ENCODE assay signal across 24 cellular contexts in genomic region chr2:170828533-170828916, GRCh38. TPM values are rescaled to one million over a fixed set of nuclear protein-coding genes. Genes with fewer than 3 reads are reported as not detected.
"Had no signal": no experiment of that assay in that cellular context is flagged by ENCODE, and none has a peak within 500 bp of the region (broad histone marks: within the 10 kb centered on the region; RNA-seq: fewer than 3 reads in every experiment).

No MANE protein-coding gene starts in this region.

- H3K27ac Mint-ChIP-seq: IgD-negative memory B cell had no signal

- H3K4me1 Mint-ChIP-seq: IgD-negative memory B cell had no signal

- H3K9me3 ChIP-seq: SK-N-SH had no signal

- FAIRE-seq: HTR-8/SVneo had no signal

- H3K9ac ChIP-seq: SK-N-SH had no signal

- DNase-seq: KBM-7, NCI-H1092, NCI-H1105 treated with DMSO at 0.1 percent for 48 hours, NCI-H1417 treated with DMSO at 0.1 percent for 48 hours, NCI-H146, NCI-H1694 treated with DMSO at 0.1 percent for 48 hours, NCI-H1930, NCI-H2081, NCI-H2107, NCI-H2227 treated with DMSO at 0.1 percent for 48 hours, NCI-H510A, NCI-H524 treated with DMSO at 0.1 percent for 48 hours, NCI-H69, NCI-H774, PC-3, SHP77, SK-N-SH, SW 1271 had no signal

- H3K27ac ChIP-seq: RWPE1 had no signal

- ATAC-seq: Panc1, PC-3 had no signal

- H3K36me3 Mint-ChIP-seq: IgD-negative memory B cell had no signal

- H3K4me2 ChIP-seq: SK-N-SH had no signal

RNA-seq across cellular contexts. Expression of gene GAD1, which starts 11.8 kb away (rescaled TPM):
- total RNA-seq: OCI-LY7 had no signal
- polyA plus RNA-seq: IgD-negative memory B cell had no signal

RNA-seq across cellular contexts. Expression of gene ERICH2, which starts 58.3 kb away (rescaled TPM):
- total RNA-seq: LHCN-M2, OCI-LY7 had no signal
- polyA plus RNA-seq: IgD-negative memory B cell, SK-N-SH had no signal
